Comparison of ENCODE assay signal across 8 cellular contexts in the genomic region with DNA sequence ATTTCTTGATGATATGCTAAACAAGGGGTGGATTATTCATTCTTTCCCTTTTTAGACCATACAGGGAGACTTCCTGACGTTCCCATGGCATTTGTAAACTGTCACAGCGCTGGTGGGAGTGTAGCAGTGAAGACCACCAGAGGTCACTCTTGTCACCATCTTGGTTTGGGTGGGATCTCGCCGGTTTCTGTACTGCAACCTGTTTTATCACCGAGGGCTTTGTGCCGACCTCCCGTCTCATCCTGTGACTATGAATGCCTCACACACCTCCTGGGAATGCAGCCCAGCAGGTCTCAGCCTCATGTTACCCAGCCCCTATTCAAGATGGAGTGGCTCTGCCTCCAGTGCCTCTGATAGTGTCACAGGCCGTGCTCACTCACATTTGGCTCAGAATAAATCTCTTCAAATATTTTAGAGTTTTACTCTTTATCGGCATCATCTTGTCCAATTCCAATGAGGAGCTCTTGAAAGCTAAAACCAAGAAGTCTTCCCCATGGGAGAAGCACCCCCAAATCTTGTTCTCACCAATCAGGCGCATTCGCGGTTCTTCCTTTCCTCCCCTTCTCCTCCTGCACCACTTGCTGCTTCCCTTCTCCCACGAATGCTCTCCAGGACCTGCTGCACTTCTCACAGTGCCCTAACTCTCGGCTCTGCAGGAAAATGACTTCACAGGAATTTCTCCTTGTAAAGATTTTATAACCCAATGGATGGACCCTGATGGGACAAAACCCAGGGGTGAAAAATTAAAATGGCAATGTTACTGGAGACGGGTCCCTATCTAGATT. TPM values are rescaled to one million over a fixed set of nuclear protein-coding genes. Genes with fewer than 3 reads are reported as not detected.
DNase-seq lines count a peak whose midpoint lies in the region; ATAC-seq, FAIRE-seq and TF ChIP-seq lines count a peak whose summit lies in the region.
"Not testable (repeated sequence)": the region's sequence is repeated elsewhere in the genome, so short reads cannot be mapped to it uniquely, and the experiment has no call there.

No MANE protein-coding gene starts in this region.

- H4K20me1 ChIP-seq in GM12878 (ENCODE audit: control insufficient read depth, insufficient read depth), result not testable (repeated sequence)

- H4K8ac ChIP-seq in mesendoderm (ENCODE audit: low read depth, low read length), result not testable (repeated sequence)

- H4K5ac ChIP-seq in mesendoderm (ENCODE audit: low read length), result not testable (repeated sequence)

- not testable (repeated sequence) for H3K18ac ChIP-seq in mesendoderm (ENCODE audit: low read length)

- not testable (repeated sequence) for H3K4me1 ChIP-seq in GM12878 (ENCODE audit: control insufficient read depth, insufficient read depth, low read length); mesendoderm (ENCODE audit: control insufficient read depth, low read depth, low read length)

- H3K4me2 ChIP-seq in GM12878 (ENCODE audit: control insufficient read depth, insufficient read depth), result 0 out of 2 replicates have a peak overlapping the region, but pooled peaks have one; percentile 59
- H3K4me2 ChIP-seq in mesendoderm (ENCODE audit: low read length), result not testable (repeated sequence)

- RAD21 ChIA-PET in GM12878 (lab: Charles Lee; ENCODE audit: unreplicated experiment), result not testable (repeated sequence)

- not testable (repeated sequence) for FAIRE-seq in GM12878 (lab: Jason Lieb, UNC)

- H3K4me1 Mint-ChIP-seq in T-helper 2 cell treated with Interferon-gamma antibody and Interleukin-4, amounts not matched to agents 5 μg/mL and 100 μg/mL, for 36 hours (ENCODE audit: low read depth), result not testable (repeated sequence)

- in situ Hi-C loops in GM12878 (cut with MboI), result not testable (repeated sequence)

- TF ChIP-seq EP300 in GM12878 (IDR thresholded peaks at IDR 0.05; ENCODE audit: borderline replicate concordance in 1 of 2, control insufficient read depth in 1 of 2, low read depth in 2 of 2, low read length in 2 of 2), result not testable (repeated sequence)

- not testable (repeated sequence) for H3K36me3 ChIP-seq in GM12878 (ENCODE audit: control insufficient read depth in 2 of 2, insufficient read depth in 2 of 2, low read length in 1 of 2); mesendoderm (ENCODE audit: control insufficient read depth, insufficient read depth, low read length)

- TF ChIP-seq RAD21 in GM12878 (IDR thresholded peaks at IDR 0.05; ENCODE audit: insufficient read depth, low read depth, low read length), result 0 out of 2 replicates have a peak, but pooled peaks have one; percentile 14

- CTCF ChIA-PET in GM12878 (lab: Yijun Ruan, JAX), result interaction anchor here (0.6 kb wide), 1 partner anchor 14 kb away, joined by 3 read pairs; no protein-coding TSS in a partner anchor

- not testable (repeated sequence) for H3K4ac ChIP-seq in mesendoderm (ENCODE audit: low read depth, low read length)

- H3K4me3 Mint-ChIP-seq in T-helper 2 cell treated with Interferon-gamma antibody and Interleukin-4, amounts not matched to agents 5 μg/mL and 100 μg/mL, for 36 hours, result peak overlapping the region; percentile 82

- H2BK5ac ChIP-seq in mesendoderm (ENCODE audit: low read length), result not testable (repeated sequence)

- intact Hi-C loops in GM12878 (cut with micrococcal nuclease; ENCODE audit: unreplicated experiment), result not testable (repeated sequence)

- not testable (repeated sequence) for TF ChIP-seq POLR2A in GM12878 (IDR thresholded peaks at IDR 0.05; ENCODE audit: low read depth, low read length)

- not testable (repeated sequence) for H3K27me3 Mint-ChIP-seq in T-helper 2 cell treated with Interferon-gamma antibody and Interleukin-4, amounts not matched to agents 5 μg/mL and 100 μg/mL, for 36 hours (ENCODE audit: low read depth)

- H3K56ac ChIP-seq in mesendoderm (ENCODE audit: low read length), result not testable (repeated sequence)

- peak overlapping the region; percentile 55; the same call in 1 of the 2 replicates for H3K4me3 ChIP-seq in GM08714 (ENCODE audit: low read length)
- H3K4me3 ChIP-seq in GM12878, result peak overlapping the region; percentile 57; the same call in 1 of the 2 replicates
- H3K4me3 ChIP-seq in fibroblast of pulmonary artery (replicated peaks; ENCODE audit: low read depth, low read length), result peak overlapping the region; percentile 51
- H3K4me3 ChIP-seq in mesendoderm (ENCODE audit: low read length), result not testable (repeated sequence)
- peak overlapping the region; percentile 42 for H3K4me3 ChIP-seq in skeletal muscle cell (ENCODE audit: low read depth, low read length)

- not testable (repeated sequence) for H2AK5ac ChIP-seq in mesendoderm (ENCODE audit: low read length)

- SMC1A ChIA-PET in GM12878 (lab: Charles Lee; ENCODE audit: uncharacterized antibody, unreplicated experiment), result not testable (repeated sequence)

- not testable (repeated sequence) for H3K9me3 Mint-ChIP-seq in T-helper 2 cell treated with Interferon-gamma antibody and Interleukin-4, amounts not matched to agents 5 μg/mL and 100 μg/mL, for 36 hours

- H3K36me3 Mint-ChIP-seq in T-helper 2 cell treated with Interferon-gamma antibody and Interleukin-4, amounts not matched to agents 5 μg/mL and 100 μg/mL, for 36 hours (ENCODE audit: low read depth), result not testable (repeated sequence)

- peak; percentile 41 for TF ChIP-seq CTCF in 22Rv1 (IDR thresholded peaks at IDR 0.05)
- TF ChIP-seq CTCF in GM12878 (IDR thresholded peaks at IDR 0.05 in 2 of 3, conservative IDR thresholded peaks at IDR 0.05 in 1 of 3; ENCODE audit: control insufficient read depth in 2 of 3, extremely low read depth in 1 of 3, insufficient read depth in 1 of 3, low read depth in 3 of 3, low read length in 3 of 3), result 0 out of 6 replicates have a peak, but pooled peaks of 2 of the 3 experiments have one; percentile 10 to 12
- TF ChIP-seq CTCF in fibroblast of pulmonary artery (IDR thresholded peaks at IDR 0.05; ENCODE audit: low read length, missing control alignments), result peak; percentile 23

- not testable (repeated sequence) for H3K27ac Mint-ChIP-seq in T-helper 2 cell treated with Interferon-gamma antibody and Interleukin-4, amounts not matched to agents 5 μg/mL and 100 μg/mL, for 36 hours

- WGBS in GM12878 (ENCODE audit: insufficient coverage, insufficient replicate concordance, low lambda C conversion rate, missing lambda C conversion rate), result 23% methylated on average over 15 of the region's 15 CpGs
- WGBS in mesendoderm (ENCODE audit: extremely low coverage, insufficient coverage, low lambda C conversion rate), result no CpG with 5 or more reads among the region's 15 CpGs

- POLR2A ChIA-PET in GM12878 (lab: Charles Lee), result not testable (repeated sequence)

- H3K9ac ChIP-seq in GM12878 (ENCODE audit: control insufficient read depth, insufficient read depth, low read length), result not testable (repeated sequence)
- peak overlapping the region; percentile 10 for H3K9ac ChIP-seq in mesendoderm (ENCODE audit: low read length)

- not testable (repeated sequence) for H3K79me1 ChIP-seq in mesendoderm (ENCODE audit: low read length)

- H2BK15ac ChIP-seq in mesendoderm (replicated peaks; ENCODE audit: low read depth), result not testable (repeated sequence)

- not testable (repeated sequence) for H3K9me3 ChIP-seq in GM12878 (replicated peaks; ENCODE audit: control insufficient read depth, insufficient read depth, low read length)

- not testable (repeated sequence) for H3K27me3 ChIP-seq in GM12878 (replicated peaks in 1 of 2; ENCODE audit: control insufficient read depth in 2 of 2, insufficient read depth in 2 of 2, low read length in 1 of 2); mesendoderm (ENCODE audit: insufficient read depth, low read length, poor library complexity)

- not testable (repeated sequence) for H3K23ac ChIP-seq in mesendoderm (ENCODE audit: low read length)

- H3K27ac ChIP-seq in 22Rv1; GM12878 (ENCODE audit: control insufficient read depth, insufficient read depth): not testable (repeated sequence)
- H3K27ac ChIP-seq in mesendoderm (ENCODE audit: low read depth, low read length), result peak overlapping the region; percentile 15

- peak overlapping the region; percentile 68 for H2BK120ac ChIP-seq in mesendoderm (ENCODE audit: low read depth, low read length)

- peak; percentile 54 for ATAC-seq in GM12878

- H3K79me2 ChIP-seq in GM12878 (ENCODE audit: control insufficient read depth, insufficient read depth, low read length); mesendoderm (ENCODE audit: control insufficient read depth, insufficient read depth, low read length): not testable (repeated sequence)

- DNase-seq in M059J (ENCODE audit: low read depth), result peak; percentile 20
- not testable (repeated sequence) for DNase-seq in T-helper 2 cell treated with Interferon-gamma antibody and Interleukin-4, amounts not matched to agents 5 μg/mL and 100 μg/mL, for 36 hours (ENCODE audit: low spot score); GM12878 (ENCODE audit: low read depth, low spot score); skeletal muscle cell (ENCODE audit: low read depth)
- DNase-seq in fibroblast of pulmonary artery (ENCODE audit: low read depth), result peak; percentile 10
- DNase-seq in mesendoderm, result peak; percentile 85

- not testable (repeated sequence) for BruUV-seq in GM12878 (replicated peaks; lab: Mats Ljungman, UMichigan)

- peak overlapping the region; percentile 76 for H2AFZ ChIP-seq in GM12878 (ENCODE audit: control insufficient read depth, low read depth, low read length)

RNA-seq across cellular contexts. Expression of gene ARSD, which starts 39.2 kb away (rescaled TPM):
- 23.0 and 23.1 TPM in 2 replicates for total RNA-seq in M059J (2014; rRNA removed; shearing (Covaris generic))
- not detected in 2 replicates for total RNA-seq in GM12878 (2013; cell fraction: nucleolus; rRNA removed)
- 0.22 and 1.5 TPM in 2 replicates for total RNA-seq in GM12878 (2014; rRNA removed)
- 0.27 and 0.28 TPM in 2 replicates for total RNA-seq in GM12878 (2014; rRNA removed; fragmentation: Illumina TruSeq; extraction: Trizol)
- 0.56 TPM in 2 replicates for total RNA-seq in GM12878 (2021)
- polyA plus RNA-seq in GM12878 (2011; ENCODE audit: low read depth), result 0.33 TPM
- polyA plus RNA-seq in GM12878 (2011; rRNA removed), result 0.05 TPM in 1 of 2 replicates, not detected in the other
- polyA plus RNA-seq in GM12878 (2011; cell fraction: cytosol; rRNA removed), result not detected in 2 replicates
- polyA plus RNA-seq in GM12878 (2011; cell fraction: nucleus; rRNA removed), result not detected in 2 replicates
- 0.91 and 1.0 TPM in 2 replicates for polyA plus RNA-seq in GM12878 (2012)
- 0.17 and 0.21 TPM in 2 replicates for polyA plus RNA-seq in GM12878 (2014; fragmentation: Illumina TruSeq; extraction: Trizol)
- under 1 TPM; 0.05 to 0.35 TPM for polyA plus RNA-seq in GM12878 (2014; fragmentation: Nextera tagmentation; extraction: Ambion mirVana)
- polyA plus RNA-seq in GM12878 (2014; rRNA removed), result 0.28 and 1.1 TPM in 2 replicates
- polyA plus RNA-seq in GM12878 (2016; fragmentation: Nextera tagmentation; extraction: Ambion mirVana), result under 1 TPM; 0.51 to 0.64 TPM
- polyA minus RNA-seq in GM12878 (2011; rRNA and poly(A)+ RNA removed), result not detected in 2 replicates
- polyA minus RNA-seq in GM12878 (2011; cell fraction: cytosol; rRNA and poly(A)+ RNA removed), result not detected in 2 replicates
- polyA minus RNA-seq in GM12878 (2011; cell fraction: nucleus; rRNA and poly(A)+ RNA removed), result not detected in 2 replicates
- polyA plus RNA-seq in mesendoderm (2013, experiment 1 of 2), result 1.4 TPM
- polyA plus RNA-seq in mesendoderm (2013, experiment 2 of 2), result 1.3 TPM
